In the genomic region with DNA sequence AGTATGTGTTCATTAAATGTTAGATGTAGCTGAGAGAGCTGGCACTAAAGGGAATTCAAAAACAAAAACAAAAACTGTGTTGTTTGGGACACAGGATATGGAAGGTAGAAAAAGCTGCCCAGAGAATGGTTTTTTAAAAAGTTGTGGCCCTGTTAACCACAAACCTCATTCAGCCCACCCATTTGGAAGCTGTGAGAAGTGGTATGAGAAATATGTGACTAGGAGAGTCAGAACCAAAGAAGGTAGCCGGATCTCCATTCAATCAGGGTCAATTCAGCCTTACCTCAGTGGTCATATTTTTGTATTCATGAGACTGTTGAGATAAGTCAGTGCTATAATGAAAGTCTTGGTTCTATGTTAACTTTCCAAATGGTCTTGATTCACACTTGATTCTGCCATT, we compare ENCODE assay signal across 8 cellular contexts. TPM values are rescaled to one million over a fixed set of nuclear protein-coding genes. Genes with fewer than 3 reads are reported as not detected.
DNase-seq lines count a peak whose midpoint lies in the region; ATAC-seq and TF ChIP-seq lines count a peak whose summit lies in the region.
"Had no signal": no experiment of that assay in that cellular context is flagged by ENCODE, and none has a peak within 500 bp of the region (broad histone marks: within the 10 kb centered on the region; RNA-seq: fewer than 3 reads in every experiment).

No MANE protein-coding gene starts in this region.

- 83% methylated on average over 1 of the region's 1 CpG for WGBS in transverse colon (ENCODE audit: low coverage in 1 of 2), 2 donors

- H3K27ac ChIP-seq in transverse colon, result peak overlapping the region in 2 of 4 donors; percentile 81 to 85

- no peak for TF ChIP-seq CTCF in transverse colon (IDR thresholded peaks at IDR 0.05)

- no peaks in the 10 kb centered on the region for H3K27me3 ChIP-seq in transverse colon

- no peaks in the 10 kb centered on the region for H3K27me3 Mint-ChIP-seq in activated naive CD8-positive, alpha-beta T cell treated with anti-CD3 and anti-CD28 coated beads for 36 hours

- DNase-seq in activated naive CD8-positive, alpha-beta T cell treated with anti-CD3 and anti-CD28 coated beads for 36 hours, result peak; percentile 32
- DNase-seq in renal cortical epithelial cell (ENCODE audit: low read depth) (peak; percentile 60), transverse colon (no peak)
- no peak for DNase-seq in stimulated activated CD4-positive, alpha-beta T cell treated with anti-CD3 and anti-CD28 coated beads, Interleukin-2, amount 100 ng/mL, for 48 hours
- DNase-seq: midbrain had no signal

- H3K9me3 Mint-ChIP-seq in activated naive CD8-positive, alpha-beta T cell treated with anti-CD3 and anti-CD28 coated beads for 36 hours, result no peaks in the 10 kb centered on the region

- peak overlapping the region; percentile 70 for H3K27ac Mint-ChIP-seq in activated naive CD8-positive, alpha-beta T cell treated with anti-CD3 and anti-CD28 coated beads for 36 hours

- H3K4me1 Mint-ChIP-seq in activated naive CD8-positive, alpha-beta T cell treated with anti-CD3 and anti-CD28 coated beads for 36 hours, result peaks cover 55% of the 10 kb centered on the region

- H3K4me3 Mint-ChIP-seq in activated naive CD8-positive, alpha-beta T cell treated with anti-CD3 and anti-CD28 coated beads for 36 hours, result peak overlapping the region; percentile 10

- ATAC-seq in GM18508 (IDR thresholded peaks at IDR 0.05; ENCODE audit: insufficient read depth, unreplicated experiment) (peak; percentile 47), HG02981 (IDR thresholded peaks at IDR 0.05; ENCODE audit: unreplicated experiment) (peak; percentile 41), GM21576 (IDR thresholded peaks at IDR 0.05; ENCODE audit: unreplicated experiment) (no peak)

- peaks cover 0 to 4% (median 0%) of the 10 kb centered on the region in 4 donors for H3K36me3 ChIP-seq in transverse colon

- H3K4me1 ChIP-seq in transverse colon, result peaks cover 22 to 50% (median 32%) of the 10 kb centered on the region in 4 donors

- H3K4me3 ChIP-seq in transverse colon, result no peak overlapping the region

- no peak for TF ChIP-seq EP300 in transverse colon (IDR thresholded peaks at IDR 0.05; ENCODE audit: low read depth)

- H3K9me3 ChIP-seq in transverse colon, result no peaks in the 10 kb centered on the region

- no peak for TF ChIP-seq POLR2A in transverse colon (IDR thresholded peaks at IDR 0.05)

- H3K36me3 Mint-ChIP-seq in activated naive CD8-positive, alpha-beta T cell treated with anti-CD3 and anti-CD28 coated beads for 36 hours, result peaks cover 13% of the 10 kb centered on the region

- intact Hi-C loops in transverse colon (cut with DNase I; ENCODE audit: low total_unique reads), result no loop called here

- in situ Hi-C loops in transverse colon (cut with MboI; ENCODE audit: low pct_ligation_motif_present in 1 of 4, low pct_unique_long_range_greater_than_20kb in 1 of 4, low sequenced_read_pairs in 3 of 4), result loop anchor here in 1 of 4 donors (10.0 kb wide), 1 partner anchor 195 kb away; no protein-coding TSS in a partner anchor

RNA-seq across cellular contexts. Expression of a gene that starts 29.8 kb away (rescaled TPM):
- 100 to 1,000 TPM; 345 to 385 TPM for total RNA-seq in activated naive CD8-positive, alpha-beta T cell treated with anti-CD3 and anti-CD28 coated beads for 36 hours
- total RNA-seq in renal cortical epithelial cell, result 118 and 251 TPM in 2 replicates
- total RNA-seq in transverse colon, result 100 to 1,000 TPM in 1 of 4 donors, 10 to 100 TPM in 3; 32.9 to 741 (median 62.1) TPM

RNA-seq across cellular contexts. Expression of a gene that starts 53.2 kb away (rescaled TPM):
- total RNA-seq in activated naive CD8-positive, alpha-beta T cell treated with anti-CD3 and anti-CD28 coated beads for 36 hours, result 10 to 100 TPM; 42.1 to 44.0 TPM
- 14.2 and 21.0 TPM in 2 replicates for total RNA-seq in renal cortical epithelial cell
- 10 to 100 TPM in 2 of 4 donors, 1 to 10 TPM in 2; 3.2 to 21.0 (median 13.0) TPM for total RNA-seq in transverse colon

Comparison
In these comparisons a context has a peak if more than half of its experiments do, and no peak if none do; other contexts are left out.
1. DNase-seq: peak in activated naive CD8-positive, alpha-beta T cell treated with anti-CD3 and anti-CD28 coated beads for 36 hours (single experiment) and renal cortical epithelial cell (single experiment); none in stimulated activated CD4-positive, alpha-beta T cell treated with anti-CD3 and anti-CD28 coated beads, Interleukin-2, amount 100 ng/mL, for 48 hours (0 of 2) and transverse colon (single experiment).